In the genomic region with DNA sequence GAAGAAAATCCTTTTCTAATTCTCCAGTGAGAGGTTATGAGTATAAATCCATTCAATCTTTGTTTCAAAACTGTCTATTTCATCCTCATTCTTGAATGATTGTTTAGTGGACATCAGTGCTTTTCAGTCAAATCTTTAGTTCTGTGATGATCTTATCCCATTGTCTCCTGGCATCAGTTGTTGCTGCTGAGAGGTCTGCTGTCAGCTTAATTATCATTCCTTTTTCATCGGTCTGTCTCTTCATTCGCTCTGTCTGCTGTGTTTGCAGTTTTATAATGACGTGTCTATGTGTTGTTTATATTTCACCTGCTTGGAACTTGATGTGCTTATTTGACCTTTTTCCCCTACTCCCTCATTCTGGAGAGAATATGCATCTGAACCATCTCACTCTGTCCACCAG, we compare ENCODE assay signal across 29 cellular contexts.
"Had no signal": no experiment of that assay in that cellular context is flagged by ENCODE, and none has a peak within 500 bp of the region (broad histone marks: within the 10 kb centered on the region; RNA-seq: fewer than 3 reads in every experiment).

No MANE protein-coding gene starts in this region.

- H3K36me3 Mint-ChIP-seq: stimulated activated effector memory CD8-positive, alpha-beta T cell treated with anti-CD3 and anti-CD28 coated beads, Interleukin-12 subunit alpha, Interleukin-12 subunit beta, amount 100 ng/mL, for 72 hours; type B pancreatic cell had no signal

- H3K27ac ChIP-seq: left lung, lower lobe of right lung, pancreas, prostate gland, sigmoid colon, spleen, tibial nerve, vagina had no signal

- FAIRE-seq: islet of Langerhans, kidney, small intestine had no signal

- H3K27ac Mint-ChIP-seq: immature natural killer cell; naive thymus-derived CD8-positive, alpha-beta T cell; nephron; stimulated activated effector memory CD8-positive, alpha-beta T cell treated with anti-CD3 and anti-CD28 coated beads, Interleukin-12 subunit alpha, Interleukin-12 subunit beta, amount 100 ng/mL, for 72 hours; stimulated activated naive CD8-positive, alpha-beta T cell treated with anti-CD3 and anti-CD28 coated beads, Interleukin-15, amount 100 ng/mL, for 72 hours; type B pancreatic cell had no signal

- H3K4me1 Mint-ChIP-seq: immature natural killer cell; stimulated activated effector memory CD8-positive, alpha-beta T cell treated with anti-CD3 and anti-CD28 coated beads, Interleukin-12 subunit alpha, Interleukin-12 subunit beta, amount 100 ng/mL, for 72 hours had no signal

- ATAC-seq: left colon; left lung; lower lobe of right lung; naive thymus-derived CD8-positive, alpha-beta T cell; pancreas; right cardiac atrium; stimulated activated effector memory CD8-positive, alpha-beta T cell treated with anti-CD3 and anti-CD28 coated beads, Interleukin-12 subunit alpha, Interleukin-12 subunit beta, amount 100 ng/mL, for 72 hours; stimulated activated naive CD8-positive, alpha-beta T cell treated with anti-CD3 and anti-CD28 coated beads, Interleukin-15, amount 100 ng/mL, for 72 hours had no signal

- H3K4me3 Mint-ChIP-seq: immature natural killer cell; naive thymus-derived CD8-positive, alpha-beta T cell; nephron; neural crest cell; stimulated activated effector memory CD8-positive, alpha-beta T cell treated with anti-CD3 and anti-CD28 coated beads, Interleukin-12 subunit alpha, Interleukin-12 subunit beta, amount 100 ng/mL, for 72 hours; stimulated activated naive CD8-positive, alpha-beta T cell treated with anti-CD3 and anti-CD28 coated beads, Interleukin-15, amount 100 ng/mL, for 72 hours; type B pancreatic cell had no signal

- H3K36me3 ChIP-seq: left lung, lower lobe of right lung, pancreas, prostate gland, sigmoid colon, spleen, tibial nerve, vagina had no signal

- H3K9me3 ChIP-seq: pancreas, prostate gland, vagina had no signal

- H3K27me3 ChIP-seq: pancreas, vagina had no signal

- DNase-seq: hypothalamus; immature natural killer cell; kidney; left colon; left lung; lower lobe of right lung; mammary epithelial cell; mesenchymal stem cell; naive thymus-derived CD8-positive, alpha-beta T cell; nucleus accumbens; pancreas; posterior cingulate gyrus; retina; right cardiac atrium; sigmoid colon; small intestine; spleen; stimulated activated CD4-positive, alpha-beta T cell treated with anti-CD3 and anti-CD28 coated beads, Interleukin-4, amount 100 ng/mL, for 24 hours; stimulated activated naive CD4-positive, alpha-beta T cell treated with Interleukin-2 at 50 U/mL for 16 hours; stimulated activated naive CD8-positive, alpha-beta T cell treated with anti-CD3 and anti-CD28 coated beads, Interleukin-15, amount 100 ng/mL, for 72 hours; substantia nigra had no signal

- H3K4me1 ChIP-seq: prostate gland had no signal

- H3K4me3 ChIP-seq: left lung, lower lobe of right lung, pancreas, prostate gland, sigmoid colon, spleen, tibial nerve, vagina had no signal
